ENCODE assay signal across 8 cellular contexts in genomic region chr12:77724367-77724957, GRCh38.
DNase-seq lines count a peak whose midpoint lies in the region; ATAC-seq, FAIRE-seq and TF ChIP-seq lines count a peak whose summit lies in the region.

No MANE protein-coding gene starts in this region.

- TF ChIP-seq EP300 in gastroesophageal sphincter (IDR thresholded peaks at IDR 0.05) = no peak

- H3K36me3 ChIP-seq in A673 (ENCODE audit: insufficient read depth, low read length, poor library complexity, severe bottlenecking) (no peaks in the 10 kb centered on the region), Loucy (ENCODE audit: insufficient read depth, low read length) (no peaks in the 10 kb centered on the region), gastroesophageal sphincter (no peaks in the 10 kb centered on the region), smooth muscle cell (ENCODE audit: low read depth) (no peaks in the 10 kb centered on the region)

- DNase-seq in A673 (ENCODE audit: low spot score) (peak; percentile 72), RWPE1 (ENCODE audit: low spot score) (peak; percentile 11), smooth muscle cell (lab: John Stamatoyannopoulos, UW; ENCODE audit: unreplicated experiment) (no peak), GM12892 (ENCODE audit: insufficient read length) (no peak)

- TF ChIP-seq POLR2A in gastroesophageal sphincter (IDR thresholded peaks at IDR 0.05) (no peak), GM12892 (IDR thresholded peaks at IDR 0.05; ENCODE audit: low read depth, low read length) (no peak)

- no peaks in the 10 kb centered on the region for H3K79me2 ChIP-seq in Loucy (ENCODE audit: insufficient read depth, low read length)
- H3K79me2 ChIP-seq in smooth muscle cell (ENCODE audit: low read depth) = no peaks in the 10 kb centered on the region

- peak; percentile 83 for TF ChIP-seq CTCF in A673 (conservative IDR thresholded peaks at IDR 0.05; ENCODE audit: low read depth, low read length)
- peak; percentile 62 for TF ChIP-seq CTCF in Loucy (conservative IDR thresholded peaks at IDR 0.05; ENCODE audit: low read length)
- peak; percentile 69 for TF ChIP-seq CTCF in RWPE1 (conservative IDR thresholded peaks at IDR 0.05; ENCODE audit: low read depth)
- TF ChIP-seq CTCF in gastroesophageal sphincter (IDR thresholded peaks at IDR 0.05) = peak; percentile 23 to 60 (median 52)
- TF ChIP-seq CTCF in smooth muscle cell (IDR thresholded peaks at IDR 0.05; ENCODE audit: borderline replicate concordance, insufficient read depth, poor library complexity, severe bottlenecking) = peak; percentile 60

- H3K27ac ChIP-seq in A673 (ENCODE audit: low read depth, low read length, poor library complexity, severe bottlenecking) (no peak overlapping the region), RWPE1 (no peak overlapping the region), gastroesophageal sphincter (no peak overlapping the region), smooth muscle cell (ENCODE audit: low read depth) (peak overlapping the region; percentile 94)

- peak; percentile 54 for ATAC-seq in GM18873 (IDR thresholded peaks at IDR 0.05; ENCODE audit: low FRiP score, unreplicated experiment)
- no peak for ATAC-seq in gastroesophageal sphincter
- no peak for ATAC-seq in HG02840 (IDR thresholded peaks at IDR 0.05; ENCODE audit: low FRiP score, unreplicated experiment)

- H3K27me3 ChIP-seq in A673 (replicated peaks; ENCODE audit: insufficient read depth, low read depth, low read length, poor library complexity) = no peaks in the 10 kb centered on the region
- no peaks in the 10 kb centered on the region for H3K27me3 ChIP-seq in Loucy (ENCODE audit: insufficient read depth, low read length, poor library complexity, severe bottlenecking)
- no peaks in the 10 kb centered on the region for H3K27me3 ChIP-seq in gastroesophageal sphincter
- H3K27me3 ChIP-seq in smooth muscle cell (ENCODE audit: low read depth) = no peaks in the 10 kb centered on the region

- peaks cover 26% of the 10 kb centered on the region for H3K4me1 ChIP-seq in A673 (ENCODE audit: insufficient read depth, low read length, poor library complexity, severe bottlenecking)
- H3K4me1 ChIP-seq in Loucy (ENCODE audit: insufficient read depth, low read length, poor library complexity, severe bottlenecking) = no peaks in the 10 kb centered on the region
- no peaks in the 10 kb centered on the region for H3K4me1 ChIP-seq in gastroesophageal sphincter
- H3K4me1 ChIP-seq in smooth muscle cell (ENCODE audit: low read depth) = peaks cover 18% of the 10 kb centered on the region

- H3K4me3 ChIP-seq in A673 (ENCODE audit: low read depth, low read length, poor library complexity, severe bottlenecking) = no peak overlapping the region
- H3K4me3 ChIP-seq in Loucy (ENCODE audit: low read length, poor library complexity, severe bottlenecking) = no peak overlapping the region
- H3K4me3 ChIP-seq in gastroesophageal sphincter = no peak overlapping the region
- H3K4me3 ChIP-seq in smooth muscle cell = no peak overlapping the region

- no peak overlapping the region for H2AFZ ChIP-seq in Loucy (ENCODE audit: low read length)
- H2AFZ ChIP-seq in smooth muscle cell (ENCODE audit: low read depth) = peak overlapping the region; percentile 9

- H3K9me3 ChIP-seq in A673 (ENCODE audit: low read depth, low read length, poor library complexity, severe bottlenecking) (no peaks in the 10 kb centered on the region), Loucy (ENCODE audit: insufficient read depth, low read depth, low read length) (no peaks in the 10 kb centered on the region), gastroesophageal sphincter (no peaks in the 10 kb centered on the region), smooth muscle cell (replicated peaks; ENCODE audit: low read depth) (no peaks in the 10 kb centered on the region)

- BruUV-seq in A673 (replicated peaks; lab: Mats Ljungman, UMichigan) = no TSS peak

- intact Hi-C loops in A673 (cut with micrococcal nuclease; ENCODE audit: unreplicated experiment) = loop anchor here (1.0 to 10.0 kb wide), 2 partner anchors 201 to 400 kb away; no protein-coding TSS in a partner anchor

- FAIRE-seq in GM12892 (lab: Jason Lieb, UNC) = no peak

- WGBS in gastroesophageal sphincter (ENCODE audit: low coverage in 1 of 2), 2 donors = 50 to 55% methylated on average over 1 of the region's 1 CpG
- 76% methylated on average over 1 of the region's 1 CpG for WGBS in smooth muscle cell (ENCODE audit: low lambda C conversion rate)

- CTCF ChIA-PET in A673 (lab: Charles Lee) = interaction anchor here (1.1 to 1.5 kb wide), 2 partner anchors 201 to 203 kb away, joined by 3 to 12 read pairs; no protein-coding TSS in a partner anchor
- CTCF ChIA-PET in RWPE1 (lab: Yijun Ruan, JAX) = interaction anchor here (0.7 to 1.9 kb wide), 2 partner anchors 201 to 778 kb away, joined by 4 to 16 read pairs; no protein-coding TSS in a partner anchor

- POLR2A ChIA-PET in A673 (lab: Charles Lee; ENCODE audit: low non-redundant PET) = no interaction called here
- POLR2A ChIA-PET in RWPE1 (lab: Yijun Ruan, JAX; ENCODE audit: low non-redundant PET) = interaction anchor here (0.9 kb wide), 1 partner anchor 1093 kb away, joined by 4 read pairs; no protein-coding TSS in a partner anchor

- H3K9ac ChIP-seq in Loucy (ENCODE audit: low read depth, low read length, poor library complexity, severe bottlenecking) (no peak overlapping the region), smooth muscle cell (ENCODE audit: low read depth) (peak overlapping the region; percentile 44)

- no peaks in the 10 kb centered on the region for H3K9me2 ChIP-seq in Loucy (replicated peaks; ENCODE audit: low read depth, low read length)

- H3F3A ChIP-seq in Loucy (ENCODE audit: low read depth) (no peaks in the 10 kb centered on the region), smooth muscle cell (ENCODE audit: low read depth) (peaks cover 11% of the 10 kb centered on the region)

- H3K4me2 ChIP-seq in Loucy (ENCODE audit: low read depth, low read length, poor library complexity, severe bottlenecking) (no peak overlapping the region), smooth muscle cell (peak overlapping the region; percentile 66)

- no peaks in the 10 kb centered on the region for H4K20me1 ChIP-seq in Loucy (ENCODE audit: insufficient read depth, low read length, poor library complexity, severe bottlenecking)
- no peaks in the 10 kb centered on the region for H4K20me1 ChIP-seq in smooth muscle cell (ENCODE audit: low read depth)

Comparison
In these comparisons a context has a peak if more than half of its experiments do, and no peak if none do; other contexts are left out.
1. DNase-seq: peak in A673 (single experiment) and RWPE1 (single experiment); none in smooth muscle cell (single experiment) and GM12892 (single experiment).
2. Peak in every context shown above with its lines, with median percentiles within 50 percentile points of each other: CTCF ChIP-seq.